Comparison of ENCODE assay signal across 10 cellular contexts in genomic region chr1:150537732-150538684, GRCh38. TPM values are rescaled to one million over a fixed set of nuclear protein-coding genes. Genes with fewer than 3 reads are reported as not detected.
DNase-seq lines count a peak whose midpoint lies in the region; ATAC-seq and TF ChIP-seq lines count a peak whose summit lies in the region.
"Had no signal": no experiment of that assay in that cellular context is flagged by ENCODE, and none has a peak within 500 bp of the region (broad histone marks: within the 10 kb centered on the region; RNA-seq: fewer than 3 reads in every experiment).

No MANE protein-coding gene starts in this region.

- TF ChIP-seq CTCF in MCF 10A (IDR thresholded peaks at IDR 0.05; ENCODE audit: unreplicated experiment) (no peak), chondrocyte (IDR thresholded peaks at IDR 0.05) (peak; percentile 48), vagina (IDR thresholded peaks at IDR 0.05) (no peak)

- in situ Hi-C loops in T47D (cut with HindIII; ENCODE audit: low pct_unique_long_range_greater_than_20kb, low sequenced_read_pairs): no loop called here

- H3K27ac Mint-ChIP-seq in MCF 10A (ENCODE audit: low read depth, unreplicated experiment) (no peak overlapping the region), chondrocyte (ENCODE audit: unreplicated experiment) (peak overlapping the region; percentile 86)

- H3K4me3 Mint-ChIP-seq in MCF 10A (ENCODE audit: unreplicated experiment) (no peak overlapping the region), chondrocyte (ENCODE audit: unreplicated experiment) (no peak overlapping the region)

- H3K4me1 ChIP-seq in vagina: peaks cover 33% of the 10 kb centered on the region

- POLR2A ChIA-PET in MCF 10A (lab: Yijun Ruan, JAX): interaction anchor here (1.3 to 2.0 kb wide), 2 partner anchors 11 to 14 kb away, joined by 4 to 9 read pairs; partner anchors contain the start of gene ADAMTSL4

- H3K4me1 Mint-ChIP-seq in MCF 10A (ENCODE audit: insufficient read depth, unreplicated experiment) (peaks cover 6% of the 10 kb centered on the region), chondrocyte (ENCODE audit: low read depth) (peaks cover 25% of the 10 kb centered on the region)

- intact Hi-C loops in MCF 10A (cut with micrococcal nuclease): no loop called here
- intact Hi-C loops in vagina (cut with DNase I): loop anchor here (5.0 kb wide), 1 partner anchor 66 kb away; no protein-coding TSS in a partner anchor

- BruUV-seq in MCF 10A (replicated peaks; lab: Mats Ljungman, UMichigan): no TSS peak

- CTCF ChIA-PET in MCF 10A (lab: Yijun Ruan, JAX): interaction anchor here (0.6 to 1.6 kb wide), 10 partner anchors 9 to 385 kb away, joined by 3 to 8 read pairs (median 4); no protein-coding TSS in a partner anchor

- H3K27me3 Mint-ChIP-seq in MCF 10A (ENCODE audit: insufficient read depth, unreplicated experiment) (no peaks in the 10 kb centered on the region), chondrocyte (ENCODE audit: low read depth) (no peaks in the 10 kb centered on the region)

- TF ChIP-seq POLR2A in vagina (IDR thresholded peaks at IDR 0.05): no peak

- H3K9me3 Mint-ChIP-seq in MCF 10A (ENCODE audit: unreplicated experiment) (no peaks in the 10 kb centered on the region), chondrocyte (ENCODE audit: low read depth) (no peaks in the 10 kb centered on the region)

- no peak for ATAC-seq in GM21390 (IDR thresholded peaks at IDR 0.05; ENCODE audit: unreplicated experiment)
- no peak for ATAC-seq in GM19467 (IDR thresholded peaks at IDR 0.05; ENCODE audit: unreplicated experiment)

- H3K36me3 Mint-ChIP-seq in MCF 10A (ENCODE audit: insufficient read depth, unreplicated experiment) (no peaks in the 10 kb centered on the region), chondrocyte (ENCODE audit: low read depth) (no peaks in the 10 kb centered on the region)

- H3K36me3 ChIP-seq in vagina: no peaks in the 10 kb centered on the region
- H3K36me3 ChIP-seq: colonic mucosa had no signal

- peak; percentile 48 to 54 for DNase-seq in T47D (ENCODE audit: low read depth in 1 of 2, low spot score in 1 of 2)
- DNase-seq in MCF 10A (ENCODE audit: unreplicated experiment): no peak
- no peak for DNase-seq in chondrocyte (ENCODE audit: low spot score)
- peak; percentile 47 for DNase-seq in left kidney (ENCODE audit: low read depth, low spot score)
- DNase-seq in vagina (ENCODE audit: extremely low spot score in 2 of 2): no peak
- DNase-seq in COLO668 (lab: John Stamatoyannopoulos, UW; ENCODE audit: unreplicated experiment): no peak
- DNase-seq: colonic mucosa, NCI-H2171 treated with DMSO at 0.1 percent for 48 hours had no signal

- H3K4me3 ChIP-seq in vagina: no peak overlapping the region
- H3K4me3 ChIP-seq: colonic mucosa had no signal

- no peaks in the 10 kb centered on the region for H3K27me3 ChIP-seq in vagina
- H3K27me3 ChIP-seq: colonic mucosa had no signal

- no peaks in the 10 kb centered on the region for H3K9me3 ChIP-seq in vagina
- H3K9me3 ChIP-seq: colonic mucosa had no signal

- H3K27ac ChIP-seq in vagina: peak overlapping the region; percentile 71
- H3K27ac ChIP-seq: colonic mucosa had no signal

RNA-seq across cellular contexts. Expression of gene ADAMTSL4, which starts 11.2 kb away (rescaled TPM):
- total RNA-seq in MCF 10A (2022) (9.6 and 13.3 TPM in 2 replicates), chondrocyte (3.6 to 5.7 TPM (median 5.1 TPM) in 3 replicates), vagina (64.6 TPM)

RNA-seq across cellular contexts. Expression of gene FALEC, which starts 22.5 kb away (rescaled TPM):
- total RNA-seq in MCF 10A (2022) (not detected in 2 replicates), chondrocyte (1.2 TPM in 1 of 3 replicates, not detected in the others), vagina (not detected)
- total RNA-seq: colonic mucosa had no signal

RNA-seq across cellular contexts. Expression of gene ECM1, which starts 30.1 kb away (rescaled TPM):
- total RNA-seq in MCF 10A (2022) (1.7 and 3.2 TPM in 2 replicates), chondrocyte (3.6 to 9.1 TPM (median 8.2 TPM) in 3 replicates), vagina (130 TPM)

RNA-seq across cellular contexts. Expression of gene MCL1, which starts 41.4 kb away (rescaled TPM):
- total RNA-seq in MCF 10A (2022): 497 and 624 TPM in 2 replicates
- 211 to 264 TPM (median 255 TPM) in 3 replicates for total RNA-seq in chondrocyte
- 181 TPM for total RNA-seq in vagina

RNA-seq across cellular contexts. Expression of gene TARS2, which starts 50.8 kb away (rescaled TPM):
- 43.1 and 65.3 TPM in 2 replicates for total RNA-seq in MCF 10A (2022)
- total RNA-seq in chondrocyte: 13.6 to 20.0 TPM (median 15.6 TPM) in 3 replicates
- total RNA-seq in vagina: 17.4 TPM

Comparison
In these comparisons a context has a peak if more than half of its experiments do, and no peak if none do; other contexts are left out.
1. DNase-seq: peak in T47D (2 of 2) and left kidney (single experiment); none in MCF 10A (single experiment), chondrocyte (single experiment), vagina (0 of 2) and COLO668 (single experiment).
2. RNA of gene ECM1, which starts 30.1 kb away (total RNA-seq): 130 TPM in vagina (single experiment); 3.6 to 9.1 TPM in chondrocyte and 1.7 to 3.2 TPM in MCF 10A; every median in the first group is over 10 times any median in the second.